In genomic region chr2:218271487-218271797, GRCh38 we compare ENCODE assay signal across 9 cellular contexts. TPM values are rescaled to one million over a fixed set of nuclear protein-coding genes. Genes with fewer than 3 reads are reported as not detected.
DNase-seq lines count a peak whose midpoint lies in the region; ATAC-seq and TF ChIP-seq lines count a peak whose summit lies in the region.
"Had no signal": no experiment of that assay in that cellular context is flagged by ENCODE, and none has a peak within 500 bp of the region (broad histone marks: within the 10 kb centered on the region; RNA-seq: fewer than 3 reads in every experiment).

No MANE protein-coding gene starts in this region.

- TF ChIP-seq CTCF in right atrium auricular region (IDR thresholded peaks at IDR 0.05) (no peak), breast epithelium (IDR thresholded peaks at IDR 0.05) (no peak)

- H3K9me3 ChIP-seq in right atrium auricular region (no peaks in the 10 kb centered on the region), breast epithelium (no peaks in the 10 kb centered on the region), mucosa of stomach (ENCODE audit: control insufficient read depth, low read length) (no peaks in the 10 kb centered on the region)

- TF ChIP-seq POLR2A in breast epithelium (IDR thresholded peaks at IDR 0.05), result no peak

- H3K9ac ChIP-seq in mucosa of stomach (ENCODE audit: low read length), result peak overlapping the region; percentile 88

- H3K27ac ChIP-seq in right atrium auricular region, result peak overlapping the region; percentile 73 to 77
- peak overlapping the region; percentile 56 to 80 for H3K27ac ChIP-seq in breast epithelium

- DNase-seq in right atrium auricular region (ENCODE audit: low spot score) (no peak), Right ventricle myocardium superior (no peak), breast epithelium (ENCODE audit: low spot score in 2 of 2) (no peak), retina (no peak), COR-L47 (lab: John Stamatoyannopoulos, UW) (no peak), NCI-H1105 treated with DMSO at 0.1 percent for 48 hours (lab: John Stamatoyannopoulos, UW) (no peak), NCI-H82 (lab: John Stamatoyannopoulos, UW) (no peak)
- DNase-seq: GF-D8 had no signal

- peaks cover 0 to 40% of the 10 kb centered on the region in 2 donors for H3K4me1 ChIP-seq in right atrium auricular region
- peaks cover 8 to 19% of the 10 kb centered on the region in 2 donors for H3K4me1 ChIP-seq in breast epithelium
- H3K4me1 ChIP-seq in mucosa of stomach (ENCODE audit: control insufficient read depth, insufficient read depth, low read length), result peaks cover 48% of the 10 kb centered on the region

- intact Hi-C loops in Right ventricle myocardium superior (cut with DNase I), result loop anchor here (10.0 kb wide), 1 partner anchor 193 kb away; no protein-coding TSS in a partner anchor
- intact Hi-C loops in breast epithelium (cut with DNase I; ENCODE audit: low total_unique reads), result no loop called here

- no peaks in the 10 kb centered on the region for H3K27me3 ChIP-seq in right atrium auricular region
- no peaks in the 10 kb centered on the region for H3K27me3 ChIP-seq in breast epithelium
- H3K27me3 ChIP-seq in mucosa of stomach (ENCODE audit: control insufficient read depth, insufficient read depth, low read length), result no peaks in the 10 kb centered on the region

- peak overlapping the region; percentile 66 to 90 for H3K4me3 ChIP-seq in right atrium auricular region
- H3K4me3 ChIP-seq in breast epithelium, result peak overlapping the region; percentile 76 to 90 (median 87)
- H3K4me3 ChIP-seq in mucosa of stomach (ENCODE audit: low read length), result peak overlapping the region; percentile 96

- H3K36me3 ChIP-seq in right atrium auricular region (peaks cover 46% of the 10 kb centered on the region), breast epithelium (peaks cover 15% of the 10 kb centered on the region), mucosa of stomach (ENCODE audit: control insufficient read depth, insufficient read depth, low read length) (peaks cover 33% of the 10 kb centered on the region)

- ATAC-seq in Right ventricle myocardium superior (ENCODE audit: poor library complexity), result no peak

RNA-seq across cellular contexts. Expression of gene PNKD, which starts 1.1 kb away (rescaled TPM):
- total RNA-seq in right atrium auricular region (10 to 100 TPM; 54.5 to 71.4 TPM), Right ventricle myocardium superior (72.9 TPM), breast epithelium (10 to 100 TPM; 30.2 to 48.3 (median 35.6) TPM)

RNA-seq across cellular contexts. Expression of gene AAMP, which starts 1.5 kb away (rescaled TPM):
- total RNA-seq in right atrium auricular region (10 to 100 TPM; 54.3 to 88.8 TPM), Right ventricle myocardium superior (48.4 TPM), breast epithelium (100 to 1,000 TPM; 150 to 164 (median 151) TPM)

RNA-seq across cellular contexts. Expression of gene GPBAR1, which starts 10.6 kb away (rescaled TPM):
- 10 to 100 TPM in 1 of 2 donors, 1 to 10 TPM in 1; 1.9 to 10.7 TPM for total RNA-seq in right atrium auricular region
- total RNA-seq in Right ventricle myocardium superior, result 1.8 TPM
- 10 to 100 TPM in 1 of 3 donors, 1 to 10 TPM in 2; 5.2 to 22.2 (median 8.5) TPM for total RNA-seq in breast epithelium

RNA-seq across cellular contexts. Expression of gene TMBIM1, which starts 20.9 kb away (rescaled TPM):
- total RNA-seq in right atrium auricular region (100 to 1,000 TPM in 1 of 2 donors, 10 to 100 TPM in 1; 82.8 to 225 TPM), Right ventricle myocardium superior (117 TPM), breast epithelium (100 to 1,000 TPM; 168 to 330 (median 170) TPM)

RNA-seq across cellular contexts. Expression of gene ARPC2, which starts 54.5 kb away (rescaled TPM):
- 100 to 1,000 TPM; 112 to 177 TPM for total RNA-seq in right atrium auricular region
- total RNA-seq in Right ventricle myocardium superior, result 123 TPM
- 100 to 1,000 TPM; 212 to 336 (median 248) TPM for total RNA-seq in breast epithelium
